1 cellular context compared by ENCODE assay signal in genomic region chr11:67396258-67396581, GRCh38.
TF ChIP-seq lines count a peak whose summit lies in the region.

No MANE protein-coding gene starts in this region.

TF ChIP-seq in GM12878, 131 proteins besides CTCF, POLR2A, EP300 and RAD21:
- no peak for TF ChIP-seq ZNF207 (IDR thresholded peaks at IDR 0.05; ENCODE audit: borderline replicate concordance)
